In genomic region chr22:38570841-38571364, GRCh38 we compare ENCODE assay signal across 8 cellular contexts. TPM values are rescaled to one million over a fixed set of nuclear protein-coding genes. Genes with fewer than 3 reads are reported as not detected.
A peak's percentile ranks its signal among the peaks of the same experiment; 100 is the strongest.
DNase-seq lines count a peak whose midpoint lies in the region; ATAC-seq, FAIRE-seq and TF ChIP-seq lines count a peak whose summit lies in the region.

No MANE protein-coding gene starts in this region.

- no peaks in the 10 kb centered on the region for H3K9me3 ChIP-seq in PC-3 (ENCODE audit: low read length)
- no peaks in the 10 kb centered on the region for H3K9me3 ChIP-seq in neutrophil

- H3K27me3 ChIP-seq in PC-3 (ENCODE audit: low read length), result no peaks in the 10 kb centered on the region
- peaks cover 13% of the 10 kb centered on the region for H3K27me3 ChIP-seq in neutrophil

- H3K79me2 ChIP-seq in PC-3 (ENCODE audit: low read length), result no peaks in the 10 kb centered on the region

- peaks cover 22% of the 10 kb centered on the region for H3K4me1 Mint-ChIP-seq in activated naive CD4-positive, alpha-beta T cell treated with anti-CD3 and anti-CD28 coated beads, Interleukin-2, amount 10 ng/mL, durations not matched to agents 7 days and 5 days

- H3K9me3 Mint-ChIP-seq in activated naive CD4-positive, alpha-beta T cell treated with anti-CD3 and anti-CD28 coated beads, Interleukin-2, amount 10 ng/mL, durations not matched to agents 7 days and 5 days, result no peaks in the 10 kb centered on the region

- peak overlapping the region; percentile 81 for H3K4me3 Mint-ChIP-seq in activated naive CD4-positive, alpha-beta T cell treated with anti-CD3 and anti-CD28 coated beads, Interleukin-2, amount 10 ng/mL, durations not matched to agents 7 days and 5 days

- no peak for FAIRE-seq in urothelium cell line (lab: Jason Lieb, UNC)

- H3F3A ChIP-seq in PC-3 (ENCODE audit: low read length, unreplicated experiment), result no peaks in the 10 kb centered on the region

- CTCF ChIA-PET in PC-3 (lab: Charles Lee), result no interaction called here
- CTCF ChIA-PET in activated naive CD4-positive, alpha-beta T cell treated with anti-CD3 and anti-CD28 coated beads, Interleukin-2, amount 10 ng/mL, durations not matched to agents 7 days and 5 days (lab: Charles Lee), result interaction anchor here (0.6 to 2.8 kb wide), 9 partner anchors 33 to 518 kb away, joined by 3 to 19 read pairs (median 4); no protein-coding TSS in a partner anchor

- BruUV-seq in PC-3 (replicated peaks; lab: Mats Ljungman, UMichigan), result TSS peak; percentile 85

- peak; percentile 32 for DNase-seq in AG08395 (ENCODE audit: low spot score)
- peak; percentile 35 for DNase-seq in PC-3
- DNase-seq in activated naive CD4-positive, alpha-beta T cell treated with anti-CD3 and anti-CD28 coated beads, Interleukin-2, amount 10 ng/mL, durations not matched to agents 7 days and 5 days, result peak; percentile 65
- DNase-seq in head of caudate nucleus, result peak; percentile 44 to 89 (median 69)
- peak; percentile 63 for DNase-seq in urothelium cell line (ENCODE audit: low spot score)

- H2AFZ ChIP-seq in PC-3 (ENCODE audit: low read length), result peak overlapping the region; percentile 93

- H4K20me1 ChIP-seq in PC-3 (ENCODE audit: low read length), result no peaks in the 10 kb centered on the region

- H3K9me2 ChIP-seq in PC-3 (replicated peaks; ENCODE audit: low read length), result no peaks in the 10 kb centered on the region

- ATAC-seq in GM21381 (IDR thresholded peaks at IDR 0.05; ENCODE audit: unreplicated experiment) (peak; percentile 17), PC-3 (peak; percentile 43), HG03139 (IDR thresholded peaks at IDR 0.05; ENCODE audit: unreplicated experiment) (no peak)

- H3K36me3 ChIP-seq in PC-3 (ENCODE audit: low read depth, low read length) (no peaks in the 10 kb centered on the region), neutrophil (no peaks in the 10 kb centered on the region)

- peak overlapping the region; percentile 95 for H3K27ac Mint-ChIP-seq in activated naive CD4-positive, alpha-beta T cell treated with anti-CD3 and anti-CD28 coated beads, Interleukin-2, amount 10 ng/mL, durations not matched to agents 7 days and 5 days

- peaks cover 9% of the 10 kb centered on the region for H3K4me1 ChIP-seq in PC-3 (ENCODE audit: insufficient read depth, low read length)
- H3K4me1 ChIP-seq in neutrophil (ENCODE audit: control insufficient read depth in 1 of 2, insufficient read depth in 1 of 2, low read depth in 1 of 2, low read length in 1 of 2), result peaks cover 17 to 19% of the 10 kb centered on the region in 2 experiments

- H3K27me3 Mint-ChIP-seq in activated naive CD4-positive, alpha-beta T cell treated with anti-CD3 and anti-CD28 coated beads, Interleukin-2, amount 10 ng/mL, durations not matched to agents 7 days and 5 days, result peaks cover 5% of the 10 kb centered on the region

- POLR2A ChIA-PET in PC-3 (lab: Charles Lee; ENCODE audit: unreplicated experiment), result interaction anchor here (0.7 kb wide), 1 partner anchor 48 kb away, joined by 3 read pairs; no protein-coding TSS in a partner anchor

- TF ChIP-seq CTCF in PC-3 (conservative IDR thresholded peaks at IDR 0.05; ENCODE audit: low read depth, low read length) (peak; percentile 24), neutrophil (IDR thresholded peaks at IDR 0.05) (no peak)

- intact Hi-C loops in PC-3 (cut with micrococcal nuclease) (loop anchor here (5.0 to 10.0 kb wide), 3 partner anchors 69 to 519 kb away; no protein-coding TSS in a partner anchor), head of caudate nucleus (cut with DNase I) (loop anchor here (5.0 to 10.0 kb wide), 2 partner anchors 159 to 496 kb away; no protein-coding TSS in a partner anchor)

- H3K4me2 ChIP-seq in PC-3 (ENCODE audit: low read length), result peak overlapping the region; percentile 93

- H3K9ac ChIP-seq in PC-3 (ENCODE audit: low read length), result peak overlapping the region; percentile 50

- H3K27ac ChIP-seq in PC-3 (ENCODE audit: low read length), result no peak overlapping the region
- H3K27ac ChIP-seq in neutrophil, result peak overlapping the region; percentile 0

- no peaks in the 10 kb centered on the region for H3K36me3 Mint-ChIP-seq in activated naive CD4-positive, alpha-beta T cell treated with anti-CD3 and anti-CD28 coated beads, Interleukin-2, amount 10 ng/mL, durations not matched to agents 7 days and 5 days

- H3K4me3 ChIP-seq in PC-3 (ENCODE audit: low read length), result peak overlapping the region; percentile 80
- peak overlapping the region; percentile 62 to 74 for H3K4me3 ChIP-seq in neutrophil (ENCODE audit: low read depth in 1 of 2, low read length in 1 of 2)

RNA-seq across cellular contexts. Expression of gene DMC1, which starts 0.9 kb away (rescaled TPM):
- total RNA-seq in PC-3 (2014; rRNA removed), result not detected in 2 replicates
